9 cellular contexts compared by ENCODE assay signal in the genomic region with DNA sequence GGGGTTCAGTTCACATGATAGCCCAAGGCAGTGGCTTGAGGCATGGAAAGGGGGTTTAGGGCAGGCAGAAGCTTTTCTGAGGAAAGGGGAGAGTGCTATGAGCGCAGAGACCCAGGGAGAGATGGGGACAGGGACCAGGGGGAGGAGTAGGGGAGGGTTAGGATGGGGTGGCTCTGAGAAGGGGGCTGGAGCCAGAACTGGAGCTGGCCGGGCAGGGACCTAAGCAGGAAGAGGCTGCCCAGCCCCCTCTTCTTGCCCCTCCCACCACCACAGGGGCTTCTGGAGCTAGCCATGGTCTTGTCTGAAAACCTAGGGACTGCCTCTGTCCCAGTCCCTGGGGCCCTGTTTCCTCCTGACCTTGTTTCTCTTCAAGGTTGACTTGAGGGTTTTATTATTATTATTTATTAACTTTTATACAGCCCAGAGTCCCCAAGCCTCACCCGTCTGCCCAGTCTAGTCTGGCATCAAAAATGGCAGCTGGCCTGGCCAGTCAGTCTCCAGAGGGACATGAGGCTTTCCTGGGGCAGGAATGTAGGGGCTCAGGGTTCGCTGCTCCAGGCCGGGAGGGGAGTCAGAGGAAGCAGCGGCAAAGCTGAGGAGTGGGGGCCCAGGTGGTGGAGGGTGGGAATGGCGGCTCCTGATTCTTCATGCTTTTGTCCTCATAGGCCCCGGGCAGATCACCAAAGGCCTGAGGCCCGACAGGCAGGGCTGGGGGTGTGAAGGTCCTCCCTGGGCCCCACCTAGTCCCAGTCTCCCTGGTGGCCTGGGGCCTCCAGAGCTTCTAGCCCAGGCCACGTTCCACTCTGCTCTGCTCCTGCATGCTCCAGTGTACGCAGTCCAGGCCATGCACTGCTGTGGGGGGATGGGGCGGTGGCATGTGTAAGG. TPM values are rescaled to one million over a fixed set of nuclear protein-coding genes. Genes with fewer than 3 reads are reported as not detected.
DNase-seq lines count a peak whose midpoint lies in the region; ATAC-seq, FAIRE-seq and TF ChIP-seq lines count a peak whose summit lies in the region.
"Had no signal": no experiment of that assay in that cellular context is flagged by ENCODE, and none has a peak within 500 bp of the region (broad histone marks: within the 10 kb centered on the region; RNA-seq: fewer than 3 reads in every experiment).

No MANE protein-coding gene starts in this region.

- peak overlapping the region; percentile 7; the same call in 2 of the 3 replicates for H3K4me2 ChIP-seq in A549

- POLR2A ChIA-PET in A549 (lab: Yijun Ruan, JAX), result no interaction called here

- ATAC-seq in A549 (no peak), omental fat pad (ENCODE audit: low FRiP score) (no peak), GM21447 (IDR thresholded peaks at IDR 0.05; ENCODE audit: unreplicated experiment) (no peak)
- ATAC-seq in effector memory CD8-positive, alpha-beta T cell (replicated peaks), result no peak
- no peak for ATAC-seq in natural killer cell treated with Interleukin-12 subunit alpha and Interleukin-12 subunit beta and Interleukin-15 and Interleukin-18, amount 100 ng/mL, for 72 hours

- DNase-seq in A549 (ENCODE audit: low read depth in 1 of 2, low spot score in 1 of 2), result no peak
- no peak for DNase-seq in effector memory CD8-positive, alpha-beta T cell
- DNase-seq in natural killer cell treated with Interleukin-12 subunit alpha and Interleukin-12 subunit beta and Interleukin-15 and Interleukin-18, amount 100 ng/mL, for 72 hours (ENCODE audit: low spot score), result no peak
- DNase-seq in omental fat pad (ENCODE audit: low spot score), result no peak
- no peak for DNase-seq in NCI-H146 (lab: John Stamatoyannopoulos, UW)
- DNase-seq in NCI-H226, result no peak

- H3K9me3 ChIP-seq in A549, result no peaks in the 10 kb centered on the region

- H3K4me1 ChIP-seq in A549, result peaks cover 26% of the 10 kb centered on the region

- H3K27me3 Mint-ChIP-seq in IgD-negative memory B cell, result peaks cover 2% of the 10 kb centered on the region
- no peaks in the 10 kb centered on the region for H3K27me3 Mint-ChIP-seq in effector memory CD8-positive, alpha-beta T cell
- no peaks in the 10 kb centered on the region for H3K27me3 Mint-ChIP-seq in natural killer cell treated with Interleukin-12 subunit alpha and Interleukin-12 subunit beta and Interleukin-15 and Interleukin-18, amount 100 ng/mL, for 72 hours

- peak overlapping the region; percentile 93 to 99 (median 97) for H3K27ac Mint-ChIP-seq in IgD-negative memory B cell
- peak overlapping the region; percentile 93 to 96 for H3K27ac Mint-ChIP-seq in effector memory CD8-positive, alpha-beta T cell
- H3K27ac Mint-ChIP-seq in natural killer cell treated with Interleukin-12 subunit alpha and Interleukin-12 subunit beta and Interleukin-15 and Interleukin-18, amount 100 ng/mL, for 72 hours, result peak overlapping the region; percentile 93 to 98

- TF ChIP-seq CTCF in A549 (IDR thresholded peaks at IDR 0.05) (no peak), omental fat pad (IDR thresholded peaks at IDR 0.05) (no peak)

- 80% methylated on average over 9 of the region's 12 CpGs for WGBS in A549 (ENCODE audit: missing lambda C conversion rate)

- CTCF ChIA-PET in A549 (lab: Yijun Ruan, JAX), result interaction anchor here (0.6 to 3.1 kb wide), 6 partner anchors 12 to 1610 kb away, joined by 3 to 18 read pairs (median 3); a partner anchor contains a TSS

- H3K27ac ChIP-seq in A549, result peak overlapping the region in 1 of 2 experiments; percentile 25; a peak in 2 of 6 replicates

- peaks cover 7% of the 10 kb centered on the region for H3K36me3 Mint-ChIP-seq in IgD-negative memory B cell
- peaks cover 56% of the 10 kb centered on the region for H3K36me3 Mint-ChIP-seq in effector memory CD8-positive, alpha-beta T cell (ENCODE audit: insufficient read depth)
- H3K36me3 Mint-ChIP-seq in natural killer cell treated with Interleukin-12 subunit alpha and Interleukin-12 subunit beta and Interleukin-15 and Interleukin-18, amount 100 ng/mL, for 72 hours, result no peaks in the 10 kb centered on the region

- no peak for TF ChIP-seq RAD21 in A549 (conservative IDR thresholded peaks at IDR 0.05 in 1 of 2, IDR thresholded peaks at IDR 0.05 in 1 of 2)

- FAIRE-seq in A549 (lab: Jason Lieb, UNC), result no peak
- FAIRE-seq: D721Med had no signal

- no peak overlapping the region for H3K4me3 ChIP-seq in A549

- H3K4me1 Mint-ChIP-seq in IgD-negative memory B cell, result peaks cover 37 to 58% (median 45%) of the 10 kb centered on the region in 3 donors
- peaks cover 81 to 88% of the 10 kb centered on the region in 2 donors for H3K4me1 Mint-ChIP-seq in effector memory CD8-positive, alpha-beta T cell (ENCODE audit: low read depth in 2 of 2)
- peaks cover 66 to 79% of the 10 kb centered on the region in 2 donors for H3K4me1 Mint-ChIP-seq in natural killer cell treated with Interleukin-12 subunit alpha and Interleukin-12 subunit beta and Interleukin-15 and Interleukin-18, amount 100 ng/mL, for 72 hours (ENCODE audit: low read depth in 2 of 2)

- no peak for TF ChIP-seq POLR2A in A549 (IDR thresholded peaks at IDR 0.05; ENCODE audit: low read length)

- peak overlapping the region; percentile 48 to 99 (median 76) for H3K4me3 Mint-ChIP-seq in IgD-negative memory B cell
- peak overlapping the region; percentile 94 to 96 for H3K4me3 Mint-ChIP-seq in effector memory CD8-positive, alpha-beta T cell
- peak overlapping the region; percentile 87 for H3K4me3 Mint-ChIP-seq in natural killer cell treated with Interleukin-12 subunit alpha and Interleukin-12 subunit beta and Interleukin-15 and Interleukin-18, amount 100 ng/mL, for 72 hours

- TF ChIP-seq EP300 in A549 (IDR thresholded peaks at IDR 0.05), result no peak

- H3K9me3 Mint-ChIP-seq in IgD-negative memory B cell, result no peaks in the 10 kb centered on the region
- no peaks in the 10 kb centered on the region for H3K9me3 Mint-ChIP-seq in effector memory CD8-positive, alpha-beta T cell
- no peaks in the 10 kb centered on the region for H3K9me3 Mint-ChIP-seq in natural killer cell treated with Interleukin-12 subunit alpha and Interleukin-12 subunit beta and Interleukin-15 and Interleukin-18, amount 100 ng/mL, for 72 hours

TF ChIP-seq in A549, 52 proteins besides CTCF, POLR2A, EP300 and RAD21:
- TF ChIP-seq HDAC2 (IDR thresholded peaks at IDR 0.05) (no peak), RCOR1 (IDR thresholded peaks at IDR 0.05; ENCODE audit: low read depth, low read length) (no peak), ZFP36 (IDR thresholded peaks at IDR 0.05; ENCODE audit: borderline replicate concordance, partially characterized antibody) (no peak), KDM5A (IDR thresholded peaks at IDR 0.05) (no peak), KDM1A (IDR thresholded peaks at IDR 0.05; ENCODE audit: low read depth) (no peak), ZNF302 (CRISPR knock-in tag; IDR thresholded peaks at IDR 0.05) (no peak), NFE2L2 (conservative IDR thresholded peaks at IDR 0.05; ENCODE audit: low read length) (no peak), TFCP2L1 (CRISPR knock-in tag; IDR thresholded peaks at IDR 0.05) (no peak), FOXS1 (CRISPR knock-in tag; IDR thresholded peaks at IDR 0.05) (no peak)

RNA-seq across cellular contexts. Expression of a gene that starts 5.7 kb away (rescaled TPM):
- 26.6 and 32.5 TPM in 2 replicates for polyA plus RNA-seq in A549 (2011; rRNA removed)
- polyA plus RNA-seq in A549 (2012; cell fraction: cytosol; rRNA removed), result 40.1 and 46.5 TPM in 2 replicates
- polyA plus RNA-seq in A549 (2012; cell fraction: nucleus; rRNA removed), result 35.8 and 42.5 TPM in 2 replicates
- polyA plus RNA-seq in A549 (2017; fragmentation: RNase III; extraction: RNeasy Plus Mini Kit Qiagen cat#74134 plus additional on column Dnase treatment), result 21.1 to 22.8 TPM (median 21.2 TPM) in 3 replicates
- polyA minus RNA-seq in A549 (2011; rRNA and poly(A)+ RNA removed), result 15.5 and 25.4 TPM in 2 replicates
- polyA plus RNA-seq in IgD-negative memory B cell, result 71.5 TPM
- 10 to 100 TPM; 50.2 to 78.5 TPM for total RNA-seq in natural killer cell treated with Interleukin-12 subunit alpha and Interleukin-12 subunit beta and Interleukin-15 and Interleukin-18, amount 100 ng/mL, for 72 hours
- total RNA-seq in omental fat pad, result 100 to 1,000 TPM in 3 of 4 donors, 10 to 100 TPM in 1; 58.2 to 121 (median 103) TPM
